41 cellular contexts compared by ENCODE assay signal in genomic region chr5:41305056-41305455, GRCh38.
"Had no signal": no experiment of that assay in that cellular context is flagged by ENCODE, and none has a peak within 500 bp of the region (broad histone marks: within the 10 kb centered on the region; RNA-seq: fewer than 3 reads in every experiment).

No MANE protein-coding gene starts in this region.

- H3K36me3 Mint-ChIP-seq: activated naive CD4-positive, alpha-beta T cell treated with anti-CD3 and anti-CD28 coated beads, Interleukin-2, amount 10 ng/mL, durations not matched to agents 7 days and 5 days; activated naive CD4-positive, alpha-beta T cell treated with anti-CD3 and anti-CD28 coated beads, Interleukin-2, amount 50 U/mL, for 24 hours; activated naive CD4-positive, alpha-beta T cell treated with anti-CD3 and anti-CD28 coated beads, Interleukin-2, amount 50 U/mL, for 72 hours; activated naive CD8-positive, alpha-beta T cell; activated naive CD8-positive, alpha-beta T cell treated with anti-CD3 and anti-CD28 coated beads for 36 hours; activated naive CD8-positive, alpha-beta T cell treated with anti-CD3 and anti-CD28 coated beads, Interleukin-2, amount 10 ng/mL, durations not matched to agents 7 days and 5 days; brain had no signal

- H3K9me3 ChIP-seq: adrenal gland, ascending aorta, body of pancreas, breast epithelium had no signal

- H3K4me3 ChIP-seq: adrenal gland, ascending aorta, body of pancreas, breast epithelium, cardiac muscle cell had no signal

- H3K36me3 ChIP-seq: adrenal gland, ascending aorta, brain microvascular endothelial cell, breast epithelium, cardiac muscle cell had no signal

- H3K4me1 Mint-ChIP-seq: activated naive CD4-positive, alpha-beta T cell treated with anti-CD3 and anti-CD28 coated beads, Interleukin-2, amount 10 ng/mL, durations not matched to agents 7 days and 5 days; activated naive CD4-positive, alpha-beta T cell treated with anti-CD3 and anti-CD28 coated beads, Interleukin-2, amount 50 U/mL, for 24 hours; activated naive CD8-positive, alpha-beta T cell treated with anti-CD3 and anti-CD28 coated beads for 36 hours; activated naive CD8-positive, alpha-beta T cell treated with anti-CD3 and anti-CD28 coated beads, Interleukin-2, amount 10 ng/mL, durations not matched to agents 7 days and 5 days; activated naive CD8-positive, alpha-beta T cell treated with anti-CD3 and anti-CD28 coated beads, Interleukin-2, amount 50 U/mL, for 24 hours; activated T-helper 17 cell treated with anti-CD3 and anti-CD28 coated beads, Interleukin-2, amount 50 U/mL, for 72 hours; brain; central memory CD8-positive, alpha-beta T cell had no signal

- ATAC-seq: activated naive CD4-positive, alpha-beta T cell treated with anti-CD3 and anti-CD28 coated beads, Interleukin-2, amount 50 U/mL, for 72 hours; activated naive CD8-positive, alpha-beta T cell treated with anti-CD3 and anti-CD28 coated beads, Interleukin-2, amount 50 U/mL, for 24 hours; activated T-cell treated with anti-CD3 and anti-CD28 coated beads, Interleukin-2, amount 50 U/mL, for 4 hours; activated T-cell treated with anti-CD3 and anti-CD28 coated beads, Interleukin-2, amount 50 U/mL, for 72 hours; activated T-helper 17 cell treated with anti-CD3 and anti-CD28 coated beads, Interleukin-2, amount 50 U/mL, for 72 hours; body of pancreas had no signal

- H3K4me1 ChIP-seq: adrenal gland, ascending aorta, body of pancreas, breast epithelium had no signal

- FAIRE-seq: astrocyte, bronchial epithelial cell had no signal

- DNase-seq: activated effector memory CD4-positive, alpha-beta T cell treated with anti-CD3 and anti-CD28 coated beads, Interleukin-2, amount 50 U/mL, for 16 hours; activated effector memory CD4-positive, alpha-beta T cell treated with Interleukin-2 at 50 U/mL for 16 hours; activated gamma-delta T cell; activated gamma-delta T cell treated with Interleukin-2 at 50 U/mL for 16 hours; activated naive CD4-positive, alpha-beta T cell; activated naive CD4-positive, alpha-beta T cell treated with anti-CD3 and anti-CD28 coated beads for 36 hours; activated naive CD4-positive, alpha-beta T cell treated with anti-CD3 and anti-CD28 coated beads, Interleukin-2, amount 10 ng/mL, durations not matched to agents 7 days and 5 days; activated naive CD4-positive, alpha-beta T cell treated with anti-CD3 and anti-CD28 coated beads, Interleukin-2, amount 50 U/mL, for 16 hours; activated naive CD4-positive, alpha-beta T cell treated with Interleukin-2 at 50 U/mL for 16 hours; activated naive CD8-positive, alpha-beta T cell treated with anti-CD3 and anti-CD28 coated beads for 36 hours; activated naive CD8-positive, alpha-beta T cell treated with anti-CD3 and anti-CD28 coated beads, Interleukin-2, amount 10 ng/mL, durations not matched to agents 7 days and 5 days; activated naive CD8-positive, alpha-beta T cell treated with anti-CD3 and anti-CD28 coated beads, Interleukin-2, amount 50 U/mL, for 24 hours; activated T-cell treated with anti-CD3 and anti-CD28 coated beads for 4 hours; activated T-cell treated with anti-CD3 and anti-CD28 coated beads, Interleukin-2, amount 50 U/mL, for 1 hour; activated T-cell treated with anti-CD3 and anti-CD28 coated beads, Interleukin-2, amount 50 U/mL, for 24 hours; activated T-cell treated with anti-CD3 and anti-CD28 coated beads, Interleukin-2, amount 50 U/mL, for 4 hours; activated T-cell treated with anti-CD3 and anti-CD28 coated beads, Interleukin-2, amount 50 U/mL, for 48 hours; activated T-cell treated with anti-CD3 and anti-CD28 coated beads, Interleukin-2, amount 50 U/mL, for 72 hours; adrenal gland; amniotic stem cell; amygdala; anterior cingulate cortex; aorta; body of pancreas; brain microvascular endothelial cell; caudate nucleus; central memory CD4-positive, alpha-beta T cell; cerebellar nuclear complex had no signal

- H3K27me3 ChIP-seq: adrenal gland, ascending aorta, body of pancreas, brain microvascular endothelial cell, breast epithelium, cardiac muscle cell had no signal

- H3K27me3 Mint-ChIP-seq: activated naive CD4-positive, alpha-beta T cell treated with anti-CD3 and anti-CD28 coated beads, Interleukin-2, amount 10 ng/mL, durations not matched to agents 7 days and 5 days; activated naive CD4-positive, alpha-beta T cell treated with anti-CD3 and anti-CD28 coated beads, Interleukin-2, amount 50 U/mL, for 24 hours; activated naive CD8-positive, alpha-beta T cell; activated naive CD8-positive, alpha-beta T cell treated with anti-CD3 and anti-CD28 coated beads for 36 hours; activated naive CD8-positive, alpha-beta T cell treated with anti-CD3 and anti-CD28 coated beads, Interleukin-2, amount 10 ng/mL, durations not matched to agents 7 days and 5 days; activated naive CD8-positive, alpha-beta T cell treated with anti-CD3 and anti-CD28 coated beads, Interleukin-2, amount 50 U/mL, for 24 hours; activated T-cell treated with anti-CD3 and anti-CD28 coated beads, Interleukin-2, amount 50 U/mL, for 24 hours; activated T-helper 17 cell treated with anti-CD3 and anti-CD28 coated beads, Interleukin-2, amount 50 U/mL, for 72 hours; brain; central memory CD8-positive, alpha-beta T cell had no signal

- H3K27ac ChIP-seq: adrenal gland, ascending aorta, body of pancreas, brain microvascular endothelial cell, breast epithelium, cardiac muscle cell had no signal

- H3K9me3 Mint-ChIP-seq: activated naive CD4-positive, alpha-beta T cell treated with anti-CD3 and anti-CD28 coated beads for 36 hours; activated naive CD4-positive, alpha-beta T cell treated with anti-CD3 and anti-CD28 coated beads, Interleukin-2, amount 10 ng/mL, durations not matched to agents 7 days and 5 days; activated naive CD8-positive, alpha-beta T cell treated with anti-CD3 and anti-CD28 coated beads, Interleukin-2, amount 10 ng/mL, durations not matched to agents 7 days and 5 days; activated naive CD8-positive, alpha-beta T cell treated with anti-CD3 and anti-CD28 coated beads, Interleukin-2, amount 50 U/mL, for 24 hours; activated T-cell treated with anti-CD3 and anti-CD28 coated beads, Interleukin-2, amount 50 U/mL, for 24 hours; activated T-cell treated with anti-CD3 and anti-CD28 coated beads, Interleukin-2, amount 50 U/mL, for 72 hours; activated T-helper 1 cell treated with anti-CD3 and anti-CD28 coated beads, Interleukin-12 subunit alpha, Interleukin-12 subunit beta, Interleukin-2, Interleukin-4 antibody, amounts not matched to agents 30 ng/mL and 10 ng/mL and 1 ng/mL, durations not matched to agents 14 hours and 24 hours and 36 hours; activated T-helper 17 cell treated with anti-CD3 and anti-CD28 coated beads, Interleukin-2, amount 50 U/mL, for 72 hours; activated T-helper 2 cell treated with anti-CD3 and anti-CD28 coated beads, Interferon-gamma antibody, Interleukin-2, Interleukin-4, amounts not matched to agents 10 μg/mL and 5 μg/mL and 100 μg/mL, durations not matched to agents 14 hours and 24 hours and 36 hours; brain had no signal

- H3K27ac Mint-ChIP-seq: activated naive CD4-positive, alpha-beta T cell treated with anti-CD3 and anti-CD28 coated beads for 36 hours; activated naive CD4-positive, alpha-beta T cell treated with anti-CD3 and anti-CD28 coated beads, Interleukin-2, amount 10 ng/mL, durations not matched to agents 7 days and 5 days; activated naive CD4-positive, alpha-beta T cell treated with anti-CD3 and anti-CD28 coated beads, Interleukin-2, amount 50 U/mL, for 24 hours; activated naive CD4-positive, alpha-beta T cell treated with anti-CD3 and anti-CD28 coated beads, Interleukin-2, amount 50 U/mL, for 72 hours; activated naive CD8-positive, alpha-beta T cell; activated naive CD8-positive, alpha-beta T cell treated with anti-CD3 and anti-CD28 coated beads for 36 hours; activated naive CD8-positive, alpha-beta T cell treated with anti-CD3 and anti-CD28 coated beads, Interleukin-2, amount 10 ng/mL, durations not matched to agents 7 days and 5 days; activated naive CD8-positive, alpha-beta T cell treated with anti-CD3 and anti-CD28 coated beads, Interleukin-2, amount 50 U/mL, for 24 hours; activated T-cell treated with anti-CD3 and anti-CD28 coated beads, Interleukin-2, amount 50 U/mL, for 24 hours; activated T-cell treated with anti-CD3 and anti-CD28 coated beads, Interleukin-2, amount 50 U/mL, for 72 hours; activated T-helper 1 cell treated with anti-CD3 and anti-CD28 coated beads, Interleukin-12 subunit alpha, Interleukin-12 subunit beta, Interleukin-2, Interleukin-4 antibody, amounts not matched to agents 30 ng/mL and 10 ng/mL and 1 ng/mL, durations not matched to agents 14 hours and 24 hours and 36 hours; activated T-helper 17 cell treated with anti-CD3 and anti-CD28 coated beads, Interleukin-2, amount 50 U/mL, for 72 hours; activated T-helper 2 cell treated with anti-CD3 and anti-CD28 coated beads, Interferon-gamma antibody, Interleukin-2, Interleukin-4, amounts not matched to agents 10 μg/mL and 5 μg/mL and 100 μg/mL, durations not matched to agents 14 hours and 24 hours and 36 hours; brain had no signal

- H3K4me3 Mint-ChIP-seq: activated naive CD4-positive, alpha-beta T cell treated with anti-CD3 and anti-CD28 coated beads for 36 hours; activated naive CD4-positive, alpha-beta T cell treated with anti-CD3 and anti-CD28 coated beads, Interleukin-2, amount 10 ng/mL, durations not matched to agents 7 days and 5 days; activated naive CD4-positive, alpha-beta T cell treated with anti-CD3 and anti-CD28 coated beads, Interleukin-2, amount 50 U/mL, for 24 hours; activated naive CD8-positive, alpha-beta T cell; activated naive CD8-positive, alpha-beta T cell treated with anti-CD3 and anti-CD28 coated beads for 36 hours; activated naive CD8-positive, alpha-beta T cell treated with anti-CD3 and anti-CD28 coated beads, Interleukin-2, amount 10 ng/mL, durations not matched to agents 7 days and 5 days; activated naive CD8-positive, alpha-beta T cell treated with anti-CD3 and anti-CD28 coated beads, Interleukin-2, amount 50 U/mL, for 24 hours; activated T-cell treated with anti-CD3 and anti-CD28 coated beads, Interleukin-2, amount 50 U/mL, for 24 hours; activated T-cell treated with anti-CD3 and anti-CD28 coated beads, Interleukin-2, amount 50 U/mL, for 4 hours; activated T-cell treated with anti-CD3 and anti-CD28 coated beads, Interleukin-2, amount 50 U/mL, for 72 hours; activated T-helper 1 cell treated with anti-CD3 and anti-CD28 coated beads, Interleukin-12 subunit alpha, Interleukin-12 subunit beta, Interleukin-2, Interleukin-4 antibody, amounts not matched to agents 30 ng/mL and 10 ng/mL and 1 ng/mL, durations not matched to agents 14 hours and 24 hours and 36 hours; activated T-helper 17 cell treated with anti-CD3 and anti-CD28 coated beads, Interleukin-2, amount 50 U/mL, for 72 hours; brain; central memory CD8-positive, alpha-beta T cell had no signal
